In the genomic region with DNA sequence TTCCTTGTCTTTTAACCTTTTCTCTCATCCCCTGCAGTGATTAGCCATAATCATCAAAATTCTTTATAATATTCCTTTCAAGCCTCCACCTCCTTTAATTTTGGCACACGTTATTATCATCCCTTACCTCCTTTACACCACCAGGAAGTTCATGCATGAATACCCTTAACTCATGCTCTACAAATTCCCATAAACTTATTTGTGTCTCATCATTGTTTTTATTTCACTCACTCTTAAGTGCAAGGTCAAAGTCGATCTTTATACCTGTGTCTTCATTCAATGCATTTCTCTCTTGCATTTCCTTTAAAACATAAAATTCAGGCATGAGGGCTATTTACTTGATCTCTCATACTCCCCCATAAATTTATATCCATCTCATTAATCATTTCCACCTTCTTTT, we compare ENCODE assay signal across 7 cellular contexts.
"Had no signal": no experiment of that assay in that cellular context is flagged by ENCODE, and none has a peak within 500 bp of the region (broad histone marks: within the 10 kb centered on the region; RNA-seq: fewer than 3 reads in every experiment).

No MANE protein-coding gene starts in this region.

- H3K4me3 ChIP-seq: K562 had no signal

- DNase-seq: IMR-90, KBM-7, KG1 had no signal

- H3K27ac ChIP-seq: HL-60, KMS-11 had no signal

- H3K4me2 ChIP-seq: KMS-11 had no signal

- H3K9ac ChIP-seq: KMS-11 had no signal

- ATAC-seq: HepG2, K562 had no signal
